In genomic region chr16:3673676-3674377, GRCh38 we compare ENCODE assay signal across 22 cellular contexts. TPM values are rescaled to one million over a fixed set of nuclear protein-coding genes. Genes with fewer than 3 reads are reported as not detected.
DNase-seq lines count a peak whose midpoint lies in the region; ATAC-seq and TF ChIP-seq lines count a peak whose summit lies in the region.
"Had no signal": no experiment of that assay in that cellular context is flagged by ENCODE, and none has a peak within 500 bp of the region (broad histone marks: within the 10 kb centered on the region; RNA-seq: fewer than 3 reads in every experiment).

No MANE protein-coding gene starts in this region.

- H3K4me1 Mint-ChIP-seq in MCF 10A (ENCODE audit: insufficient read depth, unreplicated experiment) (no peaks in the 10 kb centered on the region), endothelial cell (ENCODE audit: unreplicated experiment) (peaks cover 27% of the 10 kb centered on the region)
- H3K4me1 Mint-ChIP-seq in stimulated activated effector memory CD8-positive, alpha-beta T cell treated with anti-CD3 and anti-CD28 coated beads, Interleukin-12 subunit alpha, Interleukin-12 subunit beta, amount 100 ng/mL, for 72 hours: peaks cover 12% of the 10 kb centered on the region

- DNase-seq in MCF 10A (ENCODE audit: unreplicated experiment) (no peak), breast epithelium (ENCODE audit: low spot score in 2 of 2) (no peak), endothelial cell (ENCODE audit: low spot score) (no peak), midbrain (lab: John Stamatoyannopoulos, UW) (no peak), DMS79 (lab: John Stamatoyannopoulos, UW) (no peak)
- DNase-seq in stimulated activated effector memory CD8-positive, alpha-beta T cell treated with anti-CD3 and anti-CD28 coated beads, Interleukin-12 subunit alpha, Interleukin-12 subunit beta, amount 100 ng/mL, for 72 hours (ENCODE audit: low spot score in 2 of 2): no peak
- no peak for DNase-seq in activated CD4-positive, CD25-positive, alpha-beta regulatory T cell (lab: John Stamatoyannopoulos, UW)
- DNase-seq: AML-193, C1 segment of cervical spinal cord, Calu3, GF-D8, KBM-7, NCI-H1092 treated with DMSO at 0.1 percent for 48 hours, NCI-H146, NCI-H2029 treated with DMSO at 0.1 percent for 48 hours, NCI-H226, NCI-H524, NCI-H774, Peyer's patch had no signal

- no peak for TF ChIP-seq CTCF in MCF 10A (IDR thresholded peaks at IDR 0.05; ENCODE audit: unreplicated experiment)
- no peak for TF ChIP-seq CTCF in breast epithelium (IDR thresholded peaks at IDR 0.05)
- no peak for TF ChIP-seq CTCF in HEK293 (tag by site-specific recombination; IDR thresholded peaks at IDR 0.05)
- no peak for TF ChIP-seq CTCF in endothelial cell (IDR thresholded peaks at IDR 0.05; ENCODE audit: unreplicated experiment)

- H3K4me3 ChIP-seq in breast epithelium (no peak overlapping the region), HEK293 (ENCODE audit: low read depth, low read length) (no peak overlapping the region)
- H3K4me3 ChIP-seq: Peyer's patch, SJSA1 had no signal

- no peak for TF ChIP-seq POLR2A in breast epithelium (IDR thresholded peaks at IDR 0.05)

- H3K36me3 Mint-ChIP-seq in MCF 10A (ENCODE audit: insufficient read depth, unreplicated experiment) (peaks cover 71% of the 10 kb centered on the region), endothelial cell (ENCODE audit: low read depth, unreplicated experiment) (peaks cover 29% of the 10 kb centered on the region)
- H3K36me3 Mint-ChIP-seq in stimulated activated effector memory CD8-positive, alpha-beta T cell treated with anti-CD3 and anti-CD28 coated beads, Interleukin-12 subunit alpha, Interleukin-12 subunit beta, amount 100 ng/mL, for 72 hours: peaks cover 85% of the 10 kb centered on the region

- intact Hi-C loops in MCF 10A (cut with micrococcal nuclease): no loop called here
- intact Hi-C loops in breast epithelium (cut with DNase I; ENCODE audit: low total_unique reads): loop anchor here (5.0 kb wide), 1 partner anchor 1417 kb away; no protein-coding TSS in a partner anchor

- H3K9me3 Mint-ChIP-seq in MCF 10A (ENCODE audit: unreplicated experiment) (no peaks in the 10 kb centered on the region), endothelial cell (ENCODE audit: unreplicated experiment) (no peaks in the 10 kb centered on the region)
- no peaks in the 10 kb centered on the region for H3K9me3 Mint-ChIP-seq in stimulated activated effector memory CD8-positive, alpha-beta T cell treated with anti-CD3 and anti-CD28 coated beads, Interleukin-12 subunit alpha, Interleukin-12 subunit beta, amount 100 ng/mL, for 72 hours
- H3K9me3 Mint-ChIP-seq: CD8-positive, alpha-beta memory T cell had no signal

- no peaks in the 10 kb centered on the region for H3K27me3 Mint-ChIP-seq in MCF 10A (ENCODE audit: insufficient read depth, unreplicated experiment)
- H3K27me3 Mint-ChIP-seq in endothelial cell (ENCODE audit: unreplicated experiment): peaks cover 16% of the 10 kb centered on the region
- H3K27me3 Mint-ChIP-seq: CD8-positive, alpha-beta memory T cell had no signal

- H3K27ac ChIP-seq in breast epithelium: no peak overlapping the region
- no peak overlapping the region for H3K27ac ChIP-seq in HEK293 (ENCODE audit: extremely low read depth, low read depth, low read length)
- H3K27ac ChIP-seq: Peyer's patch, SJSA1 had no signal

- H3K9me3 ChIP-seq in breast epithelium (no peaks in the 10 kb centered on the region), HEK293 (ENCODE audit: control insufficient read depth, insufficient read depth, low read depth, low read length) (no peaks in the 10 kb centered on the region)
- H3K9me3 ChIP-seq: Peyer's patch, SJSA1 had no signal

- POLR2A ChIA-PET in MCF 10A (lab: Yijun Ruan, JAX) (no interaction called here), HEK293 (lab: Yijun Ruan, JAX) (no interaction called here)

- no TSS peak for BruUV-seq in MCF 10A (replicated peaks; lab: Mats Ljungman, UMichigan)

- no peak overlapping the region for H3K4me3 Mint-ChIP-seq in MCF 10A (ENCODE audit: unreplicated experiment)
- H3K4me3 Mint-ChIP-seq in endothelial cell (ENCODE audit: unreplicated experiment): peak overlapping the region; percentile 43
- no peak overlapping the region for H3K4me3 Mint-ChIP-seq in stimulated activated effector memory CD8-positive, alpha-beta T cell treated with anti-CD3 and anti-CD28 coated beads, Interleukin-12 subunit alpha, Interleukin-12 subunit beta, amount 100 ng/mL, for 72 hours
- H3K4me3 Mint-ChIP-seq: CD8-positive, alpha-beta memory T cell had no signal

- H3K27me3 ChIP-seq in breast epithelium: no peaks in the 10 kb centered on the region
- H3K27me3 ChIP-seq: Peyer's patch, SJSA1 had no signal

- CTCF ChIA-PET in MCF 10A (lab: Yijun Ruan, JAX) (no interaction called here), HEK293 (lab: Yijun Ruan, JAX) (interaction anchor here (0.9 kb wide), 1 partner anchor 9 kb away, joined by 3 read pairs; no protein-coding TSS in a partner anchor)

- ATAC-seq in stimulated activated effector memory CD8-positive, alpha-beta T cell treated with anti-CD3 and anti-CD28 coated beads, Interleukin-12 subunit alpha, Interleukin-12 subunit beta, amount 100 ng/mL, for 72 hours: no peak

- no peaks in the 10 kb centered on the region for H3K36me3 ChIP-seq in breast epithelium
- peaks cover under 1 to 89% of the 10 kb centered on the region in 2 experiments; a peak in 2 of 3 replicates for H3K36me3 ChIP-seq in HEK293 (ENCODE audit: control insufficient read depth in 2 of 2, insufficient read depth in 1 of 2, low read length in 2 of 2)

- H3K27ac Mint-ChIP-seq in MCF 10A (ENCODE audit: low read depth, unreplicated experiment) (peak overlapping the region; percentile 69), endothelial cell (ENCODE audit: unreplicated experiment) (no peak overlapping the region)
- peak overlapping the region; percentile 84 for H3K27ac Mint-ChIP-seq in stimulated activated effector memory CD8-positive, alpha-beta T cell treated with anti-CD3 and anti-CD28 coated beads, Interleukin-12 subunit alpha, Interleukin-12 subunit beta, amount 100 ng/mL, for 72 hours

- H3K4me1 ChIP-seq in breast epithelium (no peaks in the 10 kb centered on the region), HEK293 (ENCODE audit: control insufficient read depth, insufficient read depth, low read length) (no peaks in the 10 kb centered on the region)
- H3K4me1 ChIP-seq: Peyer's patch, SJSA1 had no signal

TF ChIP-seq in HEK293, 187 proteins besides CTCF, POLR2A, EP300 and RAD21:
- no peak for TF ChIP-seq KLF9 (tag by site-specific recombination; IDR thresholded peaks at IDR 0.05; ENCODE audit: low read depth)
- peak; percentile 88 for TF ChIP-seq ZNF121 (tag by site-specific recombination; IDR thresholded peaks at IDR 0.05)

RNA-seq across cellular contexts. Expression of gene DNASE1, which starts 19.3 kb away (rescaled TPM):
- 11.4 and 18.4 TPM in 2 replicates for total RNA-seq in MCF 10A (2022)
- total RNA-seq in breast epithelium: 10 to 100 TPM; 15.8 to 30.0 (median 23.6) TPM
- total RNA-seq in endothelial cell (ENCODE audit: unreplicated experiment): 33.9 TPM

RNA-seq across cellular contexts. Expression of gene TRAP1, which starts 43.5 kb away (rescaled TPM):
- total RNA-seq in MCF 10A (2022) (145 and 274 TPM in 2 replicates), breast epithelium (10 to 100 TPM; 44.8 to 69.5 (median 51.4) TPM), endothelial cell (ENCODE audit: unreplicated experiment) (104 TPM)
